In the genomic region with DNA sequence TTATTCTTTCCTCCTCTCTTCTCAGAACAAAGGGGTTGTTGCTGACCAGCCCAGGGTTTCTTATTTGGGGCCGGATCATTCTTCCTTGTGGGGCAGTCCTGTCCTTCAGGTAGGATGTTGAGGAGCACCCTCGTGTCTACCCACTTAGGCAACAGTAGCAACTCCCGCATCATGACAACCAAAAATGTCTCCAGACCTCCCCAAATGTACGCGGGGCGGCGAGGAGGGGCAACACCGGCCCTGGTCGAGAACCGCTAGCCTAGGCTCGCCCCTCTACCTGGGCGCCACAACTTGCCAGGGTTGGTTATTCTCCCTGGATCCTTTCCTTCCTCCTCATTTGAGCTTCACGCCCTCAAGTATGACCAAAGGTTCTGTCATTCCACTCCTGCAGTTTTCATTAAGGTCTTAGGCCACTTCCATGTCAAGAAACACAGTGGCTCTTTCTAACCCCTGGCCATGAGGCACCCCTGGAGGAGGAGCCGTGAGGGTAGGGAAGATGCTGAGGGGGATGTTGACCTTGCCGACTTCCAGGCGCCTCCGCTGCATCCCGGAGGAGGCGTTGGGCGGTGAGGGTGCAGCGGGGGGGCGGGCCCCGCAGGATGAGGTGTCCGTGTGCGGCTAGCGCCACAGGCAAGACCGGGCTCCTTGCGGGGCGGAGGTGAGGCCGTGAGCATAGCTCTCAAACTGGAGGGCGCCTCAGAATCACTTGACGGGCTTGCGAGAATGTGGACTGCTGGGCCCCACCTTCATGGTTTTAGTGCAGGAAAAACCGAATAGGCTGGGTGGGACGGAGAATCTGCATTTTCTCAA, we compare ENCODE assay signal across 8 cellular contexts. TPM values are rescaled to one million over a fixed set of nuclear protein-coding genes. Genes with fewer than 3 reads are reported as not detected.
DNase-seq lines count a peak whose midpoint lies in the region; ATAC-seq and TF ChIP-seq lines count a peak whose summit lies in the region.

No MANE protein-coding gene starts in this region.

- H3K4me3 Mint-ChIP-seq in activated T-cell treated with anti-CD3 and anti-CD28 coated beads, Interleukin-2, amount 50 U/mL, for 4 hours: peak overlapping the region; percentile 90
- peak overlapping the region; percentile 95 for H3K4me3 Mint-ChIP-seq in T-helper 2 cell treated with Interferon-gamma antibody and Interleukin-4, amounts not matched to agents 5 μg/mL and 100 μg/mL, for 36 hours
- peak overlapping the region; percentile 89 for H3K4me3 Mint-ChIP-seq in natural killer cell

- intact Hi-C loops in natural killer cell (cut with micrococcal nuclease): no loop called here

- 27 to 28% methylated on average over 34 to 35 of the region's 35 CpGs for WGBS in esophagus, 2 donors

- H3K9me3 Mint-ChIP-seq in activated T-cell treated with anti-CD3 and anti-CD28 coated beads, Interleukin-2, amount 50 U/mL, for 4 hours: no peaks in the 10 kb centered on the region
- no peaks in the 10 kb centered on the region for H3K9me3 Mint-ChIP-seq in T-helper 2 cell treated with Interferon-gamma antibody and Interleukin-4, amounts not matched to agents 5 μg/mL and 100 μg/mL, for 36 hours
- no peaks in the 10 kb centered on the region for H3K9me3 Mint-ChIP-seq in natural killer cell

- peak; percentile 23 to 36 for ATAC-seq in activated T-cell treated with anti-CD3 and anti-CD28 coated beads, Interleukin-2, amount 50 U/mL, for 4 hours
- ATAC-seq in HG02943 (IDR thresholded peaks at IDR 0.05; ENCODE audit: low read depth, unreplicated experiment) (peak; percentile 21), natural killer cell (peak; percentile 11 to 30 (median 19))

- H3K4me1 ChIP-seq in esophagus (ENCODE audit: control insufficient read depth in 2 of 2, insufficient read depth in 2 of 2, low read length in 1 of 2): peaks cover 0 to 3% of the 10 kb centered on the region in 2 donors

- peak overlapping the region in 1 of 2 donors; percentile 77 for H3K27ac ChIP-seq in esophagus (ENCODE audit: low read depth in 2 of 2, low read length in 1 of 2)

- H3K27me3 ChIP-seq in esophagus (ENCODE audit: control insufficient read depth in 1 of 2, insufficient read depth in 2 of 2, low read length in 2 of 2): no peaks in the 10 kb centered on the region

- peaks cover 0 to under 1% of the 10 kb centered on the region in 2 donors for H3K9me3 ChIP-seq in esophagus (ENCODE audit: control insufficient read depth in 2 of 2, insufficient read depth in 1 of 2, low read depth in 1 of 2, low read length in 1 of 2)

- peak overlapping the region; percentile 70 for H3K27ac Mint-ChIP-seq in T-helper 2 cell treated with Interferon-gamma antibody and Interleukin-4, amounts not matched to agents 5 μg/mL and 100 μg/mL, for 36 hours
- peak overlapping the region in 1 of 2 donors; percentile 67 for H3K27ac Mint-ChIP-seq in natural killer cell

- H3K4me3 ChIP-seq in esophagus (ENCODE audit: low read depth in 1 of 2, low read length in 2 of 2): peak overlapping the region; percentile 67 to 68

- H3K36me3 Mint-ChIP-seq in activated T-cell treated with anti-CD3 and anti-CD28 coated beads, Interleukin-2, amount 50 U/mL, for 4 hours (ENCODE audit: insufficient read depth): no peaks in the 10 kb centered on the region
- H3K36me3 Mint-ChIP-seq in T-helper 2 cell treated with Interferon-gamma antibody and Interleukin-4, amounts not matched to agents 5 μg/mL and 100 μg/mL, for 36 hours (ENCODE audit: low read depth): no peaks in the 10 kb centered on the region
- H3K36me3 Mint-ChIP-seq in natural killer cell: no peaks in the 10 kb centered on the region

- DNase-seq in activated T-cell treated with anti-CD3 and anti-CD28 coated beads, Interleukin-2, amount 50 U/mL, for 4 hours: no peak
- DNase-seq in activated T-cell treated with anti-CD3 and anti-CD28 coated beads for 4 hours: no peak
- DNase-seq in T-helper 2 cell treated with Interferon-gamma antibody and Interleukin-4, amounts not matched to agents 5 μg/mL and 100 μg/mL, for 36 hours (ENCODE audit: low spot score): peak; percentile 18
- DNase-seq in natural killer cell: no peak
- no peak for DNase-seq in DMS79 treated with DMSO at 0.1 percent for 48 hours (lab: John Stamatoyannopoulos, UW)
- no peak for DNase-seq in DMS114 treated with DMSO at 0.1 percent for 48 hours (lab: John Stamatoyannopoulos, UW; ENCODE audit: unreplicated experiment)

- no peaks in the 10 kb centered on the region for H3K36me3 ChIP-seq in esophagus (ENCODE audit: control insufficient read depth in 2 of 2, insufficient read depth in 2 of 2, low read length in 1 of 2)

- peaks cover 9% of the 10 kb centered on the region for H3K4me1 Mint-ChIP-seq in activated T-cell treated with anti-CD3 and anti-CD28 coated beads, Interleukin-2, amount 50 U/mL, for 4 hours (ENCODE audit: low read depth)
- peaks cover 12% of the 10 kb centered on the region for H3K4me1 Mint-ChIP-seq in T-helper 2 cell treated with Interferon-gamma antibody and Interleukin-4, amounts not matched to agents 5 μg/mL and 100 μg/mL, for 36 hours (ENCODE audit: low read depth)
- peaks cover 16 to 17% of the 10 kb centered on the region in 2 donors for H3K4me1 Mint-ChIP-seq in natural killer cell

- H3K27me3 Mint-ChIP-seq in activated T-cell treated with anti-CD3 and anti-CD28 coated beads, Interleukin-2, amount 50 U/mL, for 4 hours (ENCODE audit: low read depth): peaks cover 47% of the 10 kb centered on the region
- peaks cover 61% of the 10 kb centered on the region for H3K27me3 Mint-ChIP-seq in T-helper 2 cell treated with Interferon-gamma antibody and Interleukin-4, amounts not matched to agents 5 μg/mL and 100 μg/mL, for 36 hours (ENCODE audit: low read depth)
- H3K27me3 Mint-ChIP-seq in natural killer cell (ENCODE audit: low read depth in 2 of 2): peaks cover 40 to 60% of the 10 kb centered on the region in 2 donors

- TF ChIP-seq CTCF in natural killer cell (IDR thresholded peaks at IDR 0.05): no peak

RNA-seq across cellular contexts. Expression of a gene that starts 0.7 kb away (rescaled TPM):
- 1 to 10 TPM; 3.8 to 7.0 (median 3.9) TPM for total RNA-seq in activated T-cell treated with anti-CD3 and anti-CD28 coated beads, Interleukin-2, amount 50 U/mL, for 4 hours
- 10 to 100 TPM in 1 of 2 donors, 1 to 10 TPM in 1; 7.4 to 19.8 TPM for polyA plus RNA-seq in esophagus
- 10 to 100 TPM; 29.3 to 45.1 (median 37.2) TPM for total RNA-seq in natural killer cell

RNA-seq across cellular contexts. Expression of a gene that starts 30.8 kb away (rescaled TPM):
- 10 to 100 TPM; 33.7 to 36.0 (median 34.0) TPM for total RNA-seq in activated T-cell treated with anti-CD3 and anti-CD28 coated beads, Interleukin-2, amount 50 U/mL, for 4 hours
- 1 to 10 TPM; 5.5 to 6.2 TPM for polyA plus RNA-seq in esophagus
- 10 to 100 TPM; 46.2 to 60.9 (median 48.6) TPM for total RNA-seq in natural killer cell
